8 cellular contexts compared by ENCODE assay signal in the genomic region with DNA sequence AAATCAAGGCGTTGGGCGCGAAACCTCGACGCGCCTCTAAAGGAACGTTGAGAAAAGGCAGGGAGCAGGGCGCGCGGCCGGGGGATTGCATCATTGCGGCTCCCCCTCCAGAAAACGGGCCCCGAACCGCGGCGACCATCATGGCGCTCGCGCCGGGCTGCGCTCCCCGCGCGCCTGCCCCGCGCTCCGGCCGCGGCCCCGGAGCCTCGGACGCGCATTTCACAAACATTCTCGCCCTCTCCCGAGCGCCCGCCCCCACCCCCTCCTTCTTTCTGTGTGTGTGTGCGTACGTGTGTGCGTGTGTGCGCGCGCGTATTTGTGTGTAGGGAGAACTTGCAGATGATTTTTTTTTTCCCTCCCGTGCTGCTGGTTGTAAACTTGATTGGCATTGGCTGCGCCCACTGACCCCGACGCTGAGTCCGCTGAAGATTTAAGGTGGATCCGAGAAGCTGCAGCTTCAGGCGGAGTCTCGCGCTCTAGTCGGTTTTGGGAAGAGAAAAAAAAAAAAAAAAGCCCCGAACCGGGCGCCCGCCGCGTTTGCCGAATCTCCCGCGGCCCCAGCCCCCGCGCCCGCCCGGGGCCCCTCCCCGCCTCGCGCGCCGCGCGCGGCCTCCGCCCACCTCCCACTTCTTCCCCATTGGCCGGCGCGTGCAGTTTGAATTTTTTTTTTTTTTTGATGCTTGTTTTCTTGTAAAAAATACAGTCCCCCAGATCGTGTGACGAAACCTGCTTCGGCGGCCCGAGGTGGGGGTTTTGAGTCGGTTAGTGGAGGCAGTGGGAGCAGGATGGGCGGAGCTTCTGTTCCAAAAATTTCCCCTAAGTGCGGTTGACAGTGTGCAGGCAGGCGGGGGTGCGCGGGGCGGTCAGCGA. TPM values are rescaled to one million over a fixed set of nuclear protein-coding genes. Genes with fewer than 3 reads are reported as not detected.
A peak's percentile ranks its signal among the peaks of the same experiment; 100 is the strongest.
DNase-seq lines count a peak whose midpoint lies in the region; ATAC-seq and TF ChIP-seq lines count a peak whose summit lies in the region.

No MANE protein-coding gene starts in this region.

- peak; percentile 90 for TF ChIP-seq POLR2A in GM19193 (IDR thresholded peaks at IDR 0.05; ENCODE audit: extremely low read depth, insufficient read depth, insufficient read length)

- no peak for TF ChIP-seq CTCF in choroid plexus epithelial cell (conservative IDR thresholded peaks at IDR 0.05; ENCODE audit: low read depth, low read length)

- H3K4me1 Mint-ChIP-seq in activated CD4-positive, alpha-beta T cell treated with anti-CD3 and anti-CD28 coated beads for 36 hours: peaks cover 45% of the 10 kb centered on the region

- H3K27ac Mint-ChIP-seq in activated CD4-positive, alpha-beta T cell treated with anti-CD3 and anti-CD28 coated beads for 36 hours: peak overlapping the region; percentile 98

- H3K27me3 Mint-ChIP-seq in activated CD4-positive, alpha-beta T cell treated with anti-CD3 and anti-CD28 coated beads for 36 hours: no peaks in the 10 kb centered on the region

- peaks cover 62% of the 10 kb centered on the region for H3K36me3 Mint-ChIP-seq in activated CD4-positive, alpha-beta T cell treated with anti-CD3 and anti-CD28 coated beads for 36 hours (ENCODE audit: low read depth)

- CTCF ChIA-PET in activated CD4-positive, alpha-beta T cell treated with anti-CD3 and anti-CD28 coated beads for 36 hours (lab: Charles Lee): interaction anchor here (0.6 to 3.7 kb wide), 4 partner anchors 9 to 639 kb away, joined by 3 to 41 read pairs (median 8); partner anchors contain the start of gene CDKN1B

- H3K4me3 ChIP-seq in choroid plexus epithelial cell (ENCODE audit: low read depth, low read length): peak overlapping the region; percentile 92

- ATAC-seq in HG03432 (IDR thresholded peaks at IDR 0.05; ENCODE audit: unreplicated experiment): peak; percentile 67
- peak; percentile 71 for ATAC-seq in activated CD4-positive, alpha-beta T cell treated with anti-CD3 and anti-CD28 coated beads for 36 hours

- H3K27ac ChIP-seq in layer of hippocampus (ENCODE audit: low read depth, low read length): peak overlapping the region; percentile 97

- peak overlapping the region; percentile 93 for H3K4me3 Mint-ChIP-seq in activated CD4-positive, alpha-beta T cell treated with anti-CD3 and anti-CD28 coated beads for 36 hours

- H3K27me3 ChIP-seq in layer of hippocampus (ENCODE audit: control insufficient read depth, insufficient read depth, low read length): no peaks in the 10 kb centered on the region

- intact Hi-C loops in activated CD4-positive, alpha-beta T cell treated with anti-CD3 and anti-CD28 coated beads for 36 hours (cut with DNase I, micrococcal nuclease): loop anchor here (1.0 to 5.0 kb wide), 12 partner anchors 8 to 1640 kb away; partner anchors contain the start of genes CDKN1B (in 2 of the 2), GPR19 (in 2 of the 2), ATF7IP (in 1 of the 2) and BORCS5 (in 1 of the 2)

- POLR2A ChIA-PET in activated CD4-positive, alpha-beta T cell treated with anti-CD3 and anti-CD28 coated beads for 36 hours (lab: Charles Lee): interaction anchor here (0.6 to 3.2 kb wide), 15 partner anchors 9 to 1736 kb away, joined by 3 to 38 read pairs (median 4); partner anchors contain the start of genes BORCS5, CDKN1B and GPR19

- H3K9me3 Mint-ChIP-seq in activated CD4-positive, alpha-beta T cell treated with anti-CD3 and anti-CD28 coated beads for 36 hours (ENCODE audit: low read depth): no peaks in the 10 kb centered on the region

- peak; percentile 98 for DNase-seq in Ammon's horn (ENCODE audit: low spot score)
- DNase-seq in NCI-H460 (ENCODE audit: extremely low read depth, low read depth): peak; percentile 94
- peak; percentile 96 for DNase-seq in activated CD4-positive, alpha-beta T cell treated with anti-CD3 and anti-CD28 coated beads for 36 hours
- peak; percentile 100 for DNase-seq in choroid plexus epithelial cell (ENCODE audit: low read depth)
- DNase-seq in stimulated activated CD4-positive, alpha-beta T cell treated with anti-CD3 and anti-CD28 coated beads, Interleukin-1b, Interleukin-23, amount 100 ng/mL, for 24 hours (ENCODE audit: low read depth in 4 of 4, low spot score in 1 of 4): peak; percentile 75 to 90 (median 82)

RNA-seq across cellular contexts. Expression of gene CDKN1B, which starts 8.2 kb away (rescaled TPM):
- total RNA-seq in NCI-H460 (2014; rRNA removed; shearing (Covaris generic)): 29.2 and 33.1 TPM in 2 replicates
- 9.3 and 12.7 TPM in 2 replicates for polyA plus RNA-seq in NCI-H460 (2014; cell fraction: nucleus; rRNA removed)
- 10 to 100 TPM; 34.2 to 37.0 TPM for total RNA-seq in activated CD4-positive, alpha-beta T cell treated with anti-CD3 and anti-CD28 coated beads for 36 hours

RNA-seq across cellular contexts. Expression of gene GPR19, which starts 29.3 kb away (rescaled TPM):
- 0.10 and 0.40 TPM in 2 replicates for total RNA-seq in NCI-H460 (2014; rRNA removed; shearing (Covaris generic))
- polyA plus RNA-seq in NCI-H460 (2014; cell fraction: nucleus; rRNA removed): 0.25 TPM in 1 of 2 replicates, not detected in the other
- 10 to 100 TPM; 19.4 to 19.8 TPM for total RNA-seq in activated CD4-positive, alpha-beta T cell treated with anti-CD3 and anti-CD28 coated beads for 36 hours

Comparison
In these comparisons a context has a peak if more than half of its experiments do, and no peak if none do; other contexts are left out.
1. Peak in every context shown above with its lines: DNase-seq, ATAC-seq, H3K4me3 ChIP-seq and H3K27ac ChIP-seq.
2. RNA of gene GPR19, which starts 29.3 kb away (total RNA-seq): 19.4 to 19.8 TPM in activated CD4-positive, alpha-beta T cell treated with anti-CD3 and anti-CD28 coated beads for 36 hours; 0.10 to 0.40 TPM in NCI-H460; every median in the first group is over 10 times any median in the second.